Comparison of ENCODE assay signal across 19 cellular contexts in the genomic region with DNA sequence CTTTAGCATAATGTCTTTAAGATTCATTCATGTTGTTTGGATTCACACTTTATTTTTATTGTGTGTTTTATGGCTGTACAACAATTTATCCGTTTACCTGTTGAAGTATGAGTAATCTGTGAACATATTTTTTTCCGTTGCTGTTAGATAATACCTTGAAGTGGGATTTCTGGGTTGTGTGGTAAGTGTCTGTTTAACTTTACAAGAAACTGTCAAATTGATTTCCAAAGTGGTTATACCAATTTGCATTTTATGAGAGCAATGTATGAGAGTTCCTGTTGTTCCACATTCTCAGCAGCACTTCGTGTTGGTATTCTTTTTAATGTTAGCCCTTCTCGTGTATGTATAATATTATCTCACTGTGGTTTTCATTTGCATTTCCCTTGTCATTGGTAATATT. TPM values are rescaled to one million over a fixed set of nuclear protein-coding genes. Genes with fewer than 3 reads are reported as not detected.
DNase-seq lines count a peak whose midpoint lies in the region; ATAC-seq and TF ChIP-seq lines count a peak whose summit lies in the region.
"Had no signal": no experiment of that assay in that cellular context is flagged by ENCODE, and none has a peak within 500 bp of the region (broad histone marks: within the 10 kb centered on the region; RNA-seq: fewer than 3 reads in every experiment).

No MANE protein-coding gene starts in this region.

- no peak overlapping the region for H3K9ac ChIP-seq in endodermal cell (ENCODE audit: extremely low read depth, low read length, poor library complexity, severe bottlenecking)

- CTCF ChIA-PET in CD8-positive, alpha-beta T cell (lab: Charles Lee): no interaction called here

- no peak overlapping the region for H3K4me3 Mint-ChIP-seq in activated T-cell treated with anti-CD3 and anti-CD28 coated beads, Interleukin-2, amount 50 U/mL, for 24 hours
- H3K4me3 Mint-ChIP-seq in CD8-positive, alpha-beta T cell: no peak overlapping the region
- no peak overlapping the region for H3K4me3 Mint-ChIP-seq in activated naive CD8-positive, alpha-beta T cell treated with anti-CD3 and anti-CD28 coated beads for 36 hours
- H3K4me3 Mint-ChIP-seq in endodermal cell: no peak overlapping the region
- H3K4me3 Mint-ChIP-seq: CD8-positive, alpha-beta memory T cell had no signal

- H3K36me3 Mint-ChIP-seq in activated T-cell treated with anti-CD3 and anti-CD28 coated beads, Interleukin-2, amount 50 U/mL, for 24 hours (ENCODE audit: low read depth): peaks cover 73% of the 10 kb centered on the region
- peaks cover 70% of the 10 kb centered on the region for H3K36me3 Mint-ChIP-seq in CD8-positive, alpha-beta T cell
- peaks cover 28% of the 10 kb centered on the region for H3K36me3 Mint-ChIP-seq in activated naive CD8-positive, alpha-beta T cell treated with anti-CD3 and anti-CD28 coated beads for 36 hours
- H3K36me3 Mint-ChIP-seq in endodermal cell (ENCODE audit: low read depth): peaks cover 73% of the 10 kb centered on the region

- peaks cover 5% of the 10 kb centered on the region for H3K9me3 Mint-ChIP-seq in activated T-cell treated with anti-CD3 and anti-CD28 coated beads, Interleukin-2, amount 50 U/mL, for 24 hours
- H3K9me3 Mint-ChIP-seq in CD8-positive, alpha-beta T cell: no peaks in the 10 kb centered on the region
- H3K9me3 Mint-ChIP-seq in activated naive CD8-positive, alpha-beta T cell treated with anti-CD3 and anti-CD28 coated beads for 36 hours: peaks cover 7% of the 10 kb centered on the region
- no peaks in the 10 kb centered on the region for H3K9me3 Mint-ChIP-seq in endodermal cell
- H3K9me3 Mint-ChIP-seq: CD8-positive, alpha-beta memory T cell had no signal

- no peak overlapping the region for H3K4me3 ChIP-seq in CD8-positive, alpha-beta T cell (ENCODE audit: low read depth, low read length)
- no peak overlapping the region for H3K4me3 ChIP-seq in Jurkat, Clone E6-1 (ENCODE audit: low read length)
- no peak overlapping the region for H3K4me3 ChIP-seq in endodermal cell (ENCODE audit: low read length)
- H3K4me3 ChIP-seq: A549, HAP-1 had no signal

- no peak for TF ChIP-seq CTCF in CD8-positive, alpha-beta T cell (IDR thresholded peaks at IDR 0.05)
- no peak for TF ChIP-seq CTCF in endodermal cell (conservative IDR thresholded peaks at IDR 0.05)

- H3K27ac Mint-ChIP-seq in activated T-cell treated with anti-CD3 and anti-CD28 coated beads, Interleukin-2, amount 50 U/mL, for 24 hours: peak overlapping the region; percentile 76
- H3K27ac Mint-ChIP-seq in CD8-positive, alpha-beta T cell: peak overlapping the region; percentile 58
- H3K27ac Mint-ChIP-seq in activated naive CD8-positive, alpha-beta T cell treated with anti-CD3 and anti-CD28 coated beads for 36 hours: peak overlapping the region; percentile 59
- no peak overlapping the region for H3K27ac Mint-ChIP-seq in endodermal cell

- no peak for ATAC-seq in CD8-positive, alpha-beta T cell
- ATAC-seq in GM18858 (IDR thresholded peaks at IDR 0.05; ENCODE audit: unreplicated experiment) (no peak), HG02970 (IDR thresholded peaks at IDR 0.05; ENCODE audit: low FRiP score, unreplicated experiment) (no peak)
- ATAC-seq: A549 had no signal

- WGBS in endodermal cell (ENCODE audit: insufficient coverage in 1 of 2, insufficient read length in 1 of 2), 2 experiments: 96 to 97% methylated on average over 4 of the region's 4 CpGs

- peaks cover 9% of the 10 kb centered on the region for H3K36me3 ChIP-seq in CD8-positive, alpha-beta T cell (ENCODE audit: insufficient read depth, low read length)
- H3K36me3 ChIP-seq in endodermal cell (ENCODE audit: control insufficient read depth, insufficient read depth, low read length): peaks cover 93% of the 10 kb centered on the region
- H3K36me3 ChIP-seq: BE2C had no signal

- DNase-seq in activated T-cell treated with anti-CD3 and anti-CD28 coated beads, Interleukin-2, amount 50 U/mL, for 24 hours: no peak
- DNase-seq in activated T-cell treated with anti-CD3 and anti-CD28 coated beads, Interleukin-2, amount 50 U/mL, for 1 hour: no peak
- no peak for DNase-seq in CD8-positive, alpha-beta T cell
- peak; percentile 32 for DNase-seq in Jurkat, Clone E6-1 (ENCODE audit: low read depth, low spot score)
- no peak for DNase-seq in activated naive CD8-positive, alpha-beta T cell treated with anti-CD3 and anti-CD28 coated beads for 36 hours
- no peak for DNase-seq in endodermal cell
- DNase-seq: BE2C; Caco-2; CD8-positive, alpha-beta memory T cell; DND-41; GDM1 had no signal

- H3K4me1 ChIP-seq in CD8-positive, alpha-beta T cell (ENCODE audit: insufficient read depth, low read length): peaks cover 6% of the 10 kb centered on the region
- H3K4me1 ChIP-seq in endodermal cell (ENCODE audit: control insufficient read depth, insufficient read depth, low read length): no peaks in the 10 kb centered on the region
- H3K4me1 ChIP-seq: Caco-2, HAP-1 had no signal

- no peaks in the 10 kb centered on the region for H3K9me3 ChIP-seq in CD8-positive, alpha-beta T cell (ENCODE audit: low read length)
- H3K9me3 ChIP-seq in endodermal cell (ENCODE audit: control insufficient read depth, low read length): no peaks in the 10 kb centered on the region
- H3K9me3 ChIP-seq: A549, BE2C, Caco-2, HAP-1 had no signal

- H3K27me3 ChIP-seq in CD8-positive, alpha-beta T cell (ENCODE audit: insufficient read depth, low read length): no peaks in the 10 kb centered on the region
- no peaks in the 10 kb centered on the region for H3K27me3 ChIP-seq in endodermal cell (ENCODE audit: control insufficient read depth, insufficient read depth, low read length, poor library complexity, severe bottlenecking)
- H3K27me3 ChIP-seq: BE2C had no signal

- POLR2A ChIA-PET in CD8-positive, alpha-beta T cell (lab: Charles Lee): no interaction called here

- no peak overlapping the region for H3K27ac ChIP-seq in CD8-positive, alpha-beta T cell (ENCODE audit: low read depth, low read length)
- H3K27ac ChIP-seq in endodermal cell (ENCODE audit: low read depth, low read length): no peak overlapping the region
- H3K27ac ChIP-seq: A549, C4-2B had no signal

- H3K27me3 Mint-ChIP-seq in activated T-cell treated with anti-CD3 and anti-CD28 coated beads, Interleukin-2, amount 50 U/mL, for 24 hours: no peaks in the 10 kb centered on the region
- H3K27me3 Mint-ChIP-seq in CD8-positive, alpha-beta T cell (ENCODE audit: low read depth): no peaks in the 10 kb centered on the region
- no peaks in the 10 kb centered on the region for H3K27me3 Mint-ChIP-seq in activated naive CD8-positive, alpha-beta T cell treated with anti-CD3 and anti-CD28 coated beads for 36 hours
- no peaks in the 10 kb centered on the region for H3K27me3 Mint-ChIP-seq in endodermal cell (ENCODE audit: insufficient read depth)
- H3K27me3 Mint-ChIP-seq: CD8-positive, alpha-beta memory T cell had no signal

- intact Hi-C loops in CD8-positive, alpha-beta T cell (cut with DNase I, micrococcal nuclease): loop anchor here in 1 of 2 experiments (5.0 kb wide), 1 partner anchor 34 kb away; no protein-coding TSS in a partner anchor

- peaks cover 23% of the 10 kb centered on the region for H3K4me1 Mint-ChIP-seq in activated T-cell treated with anti-CD3 and anti-CD28 coated beads, Interleukin-2, amount 50 U/mL, for 24 hours (ENCODE audit: low read depth)
- peaks cover 6% of the 10 kb centered on the region for H3K4me1 Mint-ChIP-seq in CD8-positive, alpha-beta T cell (ENCODE audit: low read depth)
- peaks cover 15% of the 10 kb centered on the region for H3K4me1 Mint-ChIP-seq in activated naive CD8-positive, alpha-beta T cell treated with anti-CD3 and anti-CD28 coated beads for 36 hours
- H3K4me1 Mint-ChIP-seq in endodermal cell: no peaks in the 10 kb centered on the region

RNA-seq across cellular contexts. Expression of a gene that starts 53.6 kb away (rescaled TPM):
- total RNA-seq in CD8-positive, alpha-beta T cell: 10 to 100 TPM; 24.7 to 27.8 TPM
- polyA plus RNA-seq in Jurkat, Clone E6-1 (2012; ENCODE audit: insufficient read depth, insufficient read length): 3.7 TPM
- 10 to 100 TPM; 12.6 to 13.0 TPM for total RNA-seq in activated naive CD8-positive, alpha-beta T cell treated with anti-CD3 and anti-CD28 coated beads for 36 hours
- 10 to 100 TPM; 32.6 to 60.8 TPM for total RNA-seq in endodermal cell
- 10.2 TPM for polyA plus RNA-seq in endodermal cell (2013, experiment 1 of 2)
- 10.1 TPM for polyA plus RNA-seq in endodermal cell (2013, experiment 2 of 2)

RNA-seq across cellular contexts. Expression of a gene that starts 55.8 kb away (rescaled TPM):
- not detected for total RNA-seq in CD8-positive, alpha-beta T cell
- polyA plus RNA-seq in Jurkat, Clone E6-1 (2012; ENCODE audit: insufficient read depth, insufficient read length): not detected
- not detected for total RNA-seq in activated naive CD8-positive, alpha-beta T cell treated with anti-CD3 and anti-CD28 coated beads for 36 hours
- total RNA-seq in endodermal cell: not detected
- polyA plus RNA-seq in endodermal cell (2013, experiment 1 of 2): not detected
- not detected for polyA plus RNA-seq in endodermal cell (2013, experiment 2 of 2)
- total RNA-seq: Caco-2; CD8-positive, alpha-beta memory T cell; H1; HT1080 had no signal
- polyA plus RNA-seq: A549; AG04450; CD8-positive, alpha-beta memory T cell; H1 had no signal
